Comparison of ENCODE assay signal across 13 cellular contexts in genomic region chr12:106585237-106585834, GRCh38. TPM values are rescaled to one million over a fixed set of nuclear protein-coding genes. Genes with fewer than 3 reads are reported as not detected.
DNase-seq lines count a peak whose midpoint lies in the region; ATAC-seq lines count a peak whose summit lies in the region.
"Had no signal": no experiment of that assay in that cellular context is flagged by ENCODE, and none has a peak within 500 bp of the region (broad histone marks: within the 10 kb centered on the region; RNA-seq: fewer than 3 reads in every experiment).

No MANE protein-coding gene starts in this region.

- peak overlapping the region in 2 of 9 donors; percentile 36 to 65 for H3K27ac Mint-ChIP-seq in naive thymus-derived CD4-positive, alpha-beta T cell

- peaks cover 73 to 87% (median 82%) of the 10 kb centered on the region in 5 donors for H3K27me3 Mint-ChIP-seq in naive thymus-derived CD4-positive, alpha-beta T cell

- peak; percentile 70 for DNase-seq in DMS53 treated with DMSO at 0.1 percent for 48 hours (lab: John Stamatoyannopoulos, UW; ENCODE audit: unreplicated experiment)
- no peak for DNase-seq in naive thymus-derived CD4-positive, alpha-beta T cell
- no peak for DNase-seq in sciatic nerve (ENCODE audit: low spot score)
- DNase-seq in NCI-H510A (lab: John Stamatoyannopoulos, UW): no peak
- no peak for DNase-seq in COR-L47 (lab: John Stamatoyannopoulos, UW)
- no peak for DNase-seq in hepatic stellate cell (ENCODE audit: low spot score)
- DNase-seq: cortex of kidney, NCI-H226 had no signal

- no peaks in the 10 kb centered on the region for H3K9me3 Mint-ChIP-seq in naive thymus-derived CD4-positive, alpha-beta T cell

- no peaks in the 10 kb centered on the region for H3K79me2 ChIP-seq in ACC112 (ENCODE audit: control insufficient read depth, insufficient read depth, low read length, unreplicated experiment)

- peak overlapping the region; percentile 34 for H3K4me3 ChIP-seq in ACC112 (ENCODE audit: low read depth, low read length)
- H3K4me3 ChIP-seq in naive thymus-derived CD4-positive, alpha-beta T cell (ENCODE audit: low read length): no peak overlapping the region
- H3K4me3 ChIP-seq: vagina had no signal

- H3K4me1 Mint-ChIP-seq in naive thymus-derived CD4-positive, alpha-beta T cell: peaks cover 12 to 44% (median 32%) of the 10 kb centered on the region in 7 donors

- peaks cover 100% of the 10 kb centered on the region for H3K27me3 ChIP-seq in ACC112 (ENCODE audit: insufficient read depth, low read length)
- peaks cover 0 to 12% of the 10 kb centered on the region in 2 donors for H3K27me3 ChIP-seq in naive thymus-derived CD4-positive, alpha-beta T cell (ENCODE audit: control insufficient read depth in 2 of 2, insufficient read depth in 2 of 2, low read length in 2 of 2)

- no peaks in the 10 kb centered on the region for H3K9me3 ChIP-seq in naive thymus-derived CD4-positive, alpha-beta T cell (ENCODE audit: control insufficient read depth in 2 of 3, low read length in 3 of 3)
- H3K9me3 ChIP-seq: vagina had no signal

- no peaks in the 10 kb centered on the region for H3K4me1 ChIP-seq in ACC112 (ENCODE audit: control insufficient read depth, insufficient read depth, low read length, unreplicated experiment)
- no peaks in the 10 kb centered on the region for H3K4me1 ChIP-seq in naive thymus-derived CD4-positive, alpha-beta T cell (ENCODE audit: control insufficient read depth in 2 of 2, insufficient read depth in 2 of 2, low read length in 2 of 2)

- H3K4me3 Mint-ChIP-seq in naive thymus-derived CD4-positive, alpha-beta T cell: peak overlapping the region in 8 of 10 donors; percentile 3 to 89 (median 44)

- H3K27ac ChIP-seq in ACC112 (ENCODE audit: low read depth, low read length) (no peak overlapping the region), cingulate gyrus (ENCODE audit: low read depth, low read length) (peak overlapping the region; percentile 39)
- no peak overlapping the region for H3K27ac ChIP-seq in naive thymus-derived CD4-positive, alpha-beta T cell (ENCODE audit: low read depth, low read length)
- H3K27ac ChIP-seq: vagina had no signal

- ATAC-seq in naive thymus-derived CD4-positive, alpha-beta T cell: no peak
- ATAC-seq in sciatic nerve: no peak

- intact Hi-C loops in naive thymus-derived CD4-positive, alpha-beta T cell (cut with micrococcal nuclease): no loop called here
- intact Hi-C loops in sciatic nerve (cut with DNase I): no loop called here

- no peak overlapping the region for H2AFZ ChIP-seq in ACC112 (ENCODE audit: low read length, unreplicated experiment)

- CTCF ChIA-PET in naive thymus-derived CD4-positive, alpha-beta T cell (lab: Charles Lee): no interaction called here

- no peaks in the 10 kb centered on the region for H3K36me3 Mint-ChIP-seq in naive thymus-derived CD4-positive, alpha-beta T cell

- POLR2A ChIA-PET in naive thymus-derived CD4-positive, alpha-beta T cell (lab: Charles Lee): no interaction called here

- H3K36me3 ChIP-seq in ACC112 (ENCODE audit: insufficient read depth, low read length): no peaks in the 10 kb centered on the region
- H3K36me3 ChIP-seq in naive thymus-derived CD4-positive, alpha-beta T cell (ENCODE audit: control insufficient read depth in 2 of 3, insufficient read depth in 3 of 3, low read length in 3 of 3): no peaks in the 10 kb centered on the region
- H3K36me3 ChIP-seq: vagina had no signal

RNA-seq across cellular contexts. Expression of gene RFX4, which starts 2.5 kb away (rescaled TPM):
- not detected for total RNA-seq in naive thymus-derived CD4-positive, alpha-beta T cell
- polyA plus RNA-seq in naive thymus-derived CD4-positive, alpha-beta T cell: not detected
- total RNA-seq in sciatic nerve: not detected
- total RNA-seq: fibroblast of lung, G401, vagina had no signal
- polyA plus RNA-seq: fibroblast of lung had no signal
